1 cellular context compared by ENCODE assay signal in genomic region chr2:205770557-205770956, GRCh38.
TF ChIP-seq lines count a peak whose summit lies in the region.

No MANE protein-coding gene starts in this region.

TF ChIP-seq in GM23338, 12 proteins besides CTCF, POLR2A, EP300 and RAD21 (continued from another document):
- TF ChIP-seq, protein P1, sequence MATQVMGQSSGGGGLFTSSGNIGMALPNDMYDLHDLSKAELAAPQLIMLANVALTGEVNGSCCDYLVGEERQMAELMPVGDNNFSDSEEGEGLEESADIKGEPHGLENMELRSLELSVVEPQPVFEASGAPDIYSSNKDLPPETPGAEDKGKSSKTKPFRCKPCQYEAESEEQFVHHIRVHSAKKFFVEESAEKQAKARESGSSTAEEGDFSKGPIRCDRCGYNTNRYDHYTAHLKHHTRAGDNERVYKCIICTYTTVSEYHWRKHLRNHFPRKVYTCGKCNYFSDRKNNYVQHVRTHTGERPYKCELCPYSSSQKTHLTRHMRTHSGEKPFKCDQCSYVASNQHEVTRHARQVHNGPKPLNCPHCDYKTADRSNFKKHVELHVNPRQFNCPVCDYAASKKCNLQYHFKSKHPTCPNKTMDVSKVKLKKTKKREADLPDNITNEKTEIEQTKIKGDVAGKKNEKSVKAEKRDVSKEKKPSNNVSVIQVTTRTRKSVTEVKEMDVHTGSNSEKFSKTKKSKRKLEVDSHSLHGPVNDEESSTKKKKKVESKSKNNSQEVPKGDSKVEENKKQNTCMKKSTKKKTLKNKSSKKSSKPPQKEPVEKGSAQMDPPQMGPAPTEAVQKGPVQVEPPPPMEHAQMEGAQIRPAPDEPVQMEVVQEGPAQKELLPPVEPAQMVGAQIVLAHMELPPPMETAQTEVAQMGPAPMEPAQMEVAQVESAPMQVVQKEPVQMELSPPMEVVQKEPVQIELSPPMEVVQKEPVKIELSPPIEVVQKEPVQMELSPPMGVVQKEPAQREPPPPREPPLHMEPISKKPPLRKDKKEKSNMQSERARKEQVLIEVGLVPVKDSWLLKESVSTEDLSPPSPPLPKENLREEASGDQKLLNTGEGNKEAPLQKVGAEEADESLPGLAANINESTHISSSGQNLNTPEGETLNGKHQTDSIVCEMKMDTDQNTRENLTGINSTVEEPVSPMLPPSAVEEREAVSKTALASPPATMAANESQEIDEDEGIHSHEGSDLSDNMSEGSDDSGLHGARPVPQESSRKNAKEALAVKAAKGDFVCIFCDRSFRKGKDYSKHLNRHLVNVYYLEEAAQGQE (IDR thresholded peaks at IDR 0.05; ENCODE audit: unreplicated experiment): no peak
- TF ChIP-seq ZNF114 (CRISPR knock-in tag; IDR thresholded peaks at IDR 0.05) (no peak), STAT1 (IDR thresholded peaks at IDR 0.05; ENCODE audit: unreplicated experiment) (no peak), EZH2 (IDR thresholded peaks at IDR 0.05; ENCODE audit: low read depth, unreplicated experiment) (no peak), JUNB (IDR thresholded peaks at IDR 0.05; ENCODE audit: unreplicated experiment) (no peak), NANOG (IDR thresholded peaks at IDR 0.05; ENCODE audit: borderline replicate concordance) (no peak)
